11 cellular contexts compared by ENCODE assay signal in the genomic region with DNA sequence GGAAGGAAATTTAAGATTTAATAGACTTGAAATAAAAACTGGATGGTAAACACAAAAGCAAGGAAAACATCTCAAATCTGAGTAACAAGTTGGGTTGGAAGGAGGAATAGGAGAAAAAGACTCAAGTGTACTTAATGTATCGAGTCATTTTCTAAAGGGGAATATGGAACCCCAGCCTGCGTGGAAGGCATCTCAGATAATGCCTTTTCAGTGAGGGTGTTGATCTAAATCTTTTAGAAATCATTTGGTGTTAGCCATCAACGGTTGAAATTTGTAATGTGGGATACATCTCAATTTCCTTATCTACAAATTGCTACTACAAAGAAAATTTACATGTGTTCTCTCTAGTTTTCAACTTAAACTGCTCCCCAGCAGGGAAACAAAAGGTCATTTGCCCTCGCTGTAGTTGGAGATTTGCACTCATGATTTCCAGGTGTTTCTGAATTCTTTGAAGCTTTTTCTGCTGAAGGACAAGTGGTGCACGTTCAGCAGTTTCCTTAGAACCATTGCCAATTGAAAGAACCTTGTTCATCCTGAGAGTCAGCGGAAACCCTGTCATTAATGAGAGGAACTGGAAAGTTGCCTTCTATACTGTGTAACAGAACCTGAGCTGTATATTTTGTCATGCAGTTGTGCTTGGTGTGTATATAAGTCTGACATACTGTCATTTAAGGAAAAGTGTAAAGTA. TPM values are rescaled to one million over a fixed set of nuclear protein-coding genes. Genes with fewer than 3 reads are reported as not detected.
DNase-seq lines count a peak whose midpoint lies in the region; ATAC-seq and TF ChIP-seq lines count a peak whose summit lies in the region.
"Had no signal": no experiment of that assay in that cellular context is flagged by ENCODE, and none has a peak within 500 bp of the region (broad histone marks: within the 10 kb centered on the region; RNA-seq: fewer than 3 reads in every experiment).

No MANE protein-coding gene starts in this region.

- peak overlapping the region in 1 of 3 donors; percentile 99 for H3K27ac ChIP-seq in thyroid gland

- H3K27me3 Mint-ChIP-seq in activated T-cell treated with anti-CD3 and anti-CD28 coated beads, Interleukin-2, amount 50 U/mL, for 4 hours (ENCODE audit: low read depth) = no peaks in the 10 kb centered on the region
- no peaks in the 10 kb centered on the region for H3K27me3 Mint-ChIP-seq in stimulated activated memory B cell treated with anti-CD40 and anti-IgM and Interleukin-4, amounts not matched to agents 10 μg/mL and 1 μg/mL and 100 μg/mL, for 72 hours

- TF ChIP-seq CTCF in WI38 (IDR thresholded peaks at IDR 0.05; ENCODE audit: low read depth, low read length) (no peak), fibroblast of the aortic adventitia (IDR thresholded peaks at IDR 0.05; ENCODE audit: insufficient read depth, low read length) (no peak), thyroid gland (IDR thresholded peaks at IDR 0.05) (no peak)

- no peak for DNase-seq in activated T-cell treated with anti-CD3 and anti-CD28 coated beads, Interleukin-2, amount 50 U/mL, for 4 hours
- no peak for DNase-seq in activated T-cell treated with anti-CD3 and anti-CD28 coated beads, Interleukin-2, amount 50 U/mL, for 48 hours
- DNase-seq in fibroblast of the aortic adventitia (ENCODE audit: low read depth) (no peak), SKM-1 (lab: John Stamatoyannopoulos, UW; ENCODE audit: unreplicated experiment) (no peak), thyroid gland (no peak)
- DNase-seq: COR-L47 had no signal

- H3K9me3 Mint-ChIP-seq in activated T-cell treated with anti-CD3 and anti-CD28 coated beads, Interleukin-2, amount 50 U/mL, for 4 hours = no peaks in the 10 kb centered on the region
- no peaks in the 10 kb centered on the region for H3K9me3 Mint-ChIP-seq in stimulated activated memory B cell treated with anti-CD40 and anti-IgM and Interleukin-4, amounts not matched to agents 10 μg/mL and 1 μg/mL and 100 μg/mL, for 72 hours

- H3K36me3 Mint-ChIP-seq in activated T-cell treated with anti-CD3 and anti-CD28 coated beads, Interleukin-2, amount 50 U/mL, for 4 hours (ENCODE audit: insufficient read depth) = peaks cover 42% of the 10 kb centered on the region
- peaks cover 52% of the 10 kb centered on the region for H3K36me3 Mint-ChIP-seq in stimulated activated memory B cell treated with anti-CD40 and anti-IgM and Interleukin-4, amounts not matched to agents 10 μg/mL and 1 μg/mL and 100 μg/mL, for 72 hours

- peaks cover 36% of the 10 kb centered on the region for H3K4me1 Mint-ChIP-seq in activated T-cell treated with anti-CD3 and anti-CD28 coated beads, Interleukin-2, amount 50 U/mL, for 4 hours (ENCODE audit: low read depth)
- peaks cover 32% of the 10 kb centered on the region for H3K4me1 Mint-ChIP-seq in stimulated activated memory B cell treated with anti-CD40 and anti-IgM and Interleukin-4, amounts not matched to agents 10 μg/mL and 1 μg/mL and 100 μg/mL, for 72 hours

- H3K4me3 ChIP-seq in WI38 (ENCODE audit: low read depth, low read length) (peak overlapping the region; percentile 90), fibroblast of the aortic adventitia (ENCODE audit: low read depth, low read length) (peak overlapping the region; percentile 76), thyroid gland (replicated peaks in 1 of 3) (no peak overlapping the region)

- H3K27ac Mint-ChIP-seq in stimulated activated memory B cell treated with anti-CD40 and anti-IgM and Interleukin-4, amounts not matched to agents 10 μg/mL and 1 μg/mL and 100 μg/mL, for 72 hours = peak overlapping the region; percentile 97

- intact Hi-C loops in thyroid gland (cut with DNase I) = no loop called here

- peaks cover 41 to 48% of the 10 kb centered on the region in 2 donors for H3K36me3 ChIP-seq in thyroid gland

- H3K4me1 ChIP-seq in thyroid gland = peaks cover 13 to 21% of the 10 kb centered on the region in 2 donors

- ATAC-seq in activated T-cell treated with anti-CD3 and anti-CD28 coated beads, Interleukin-2, amount 50 U/mL, for 4 hours = no peak
- no peak for ATAC-seq in stimulated activated memory B cell treated with anti-CD40 and anti-IgM and Interleukin-4, amounts not matched to agents 10 μg/mL and 1 μg/mL and 100 μg/mL, for 72 hours
- ATAC-seq in HG03108 (IDR thresholded peaks at IDR 0.05; ENCODE audit: unreplicated experiment) = no peak

- no peak for TF ChIP-seq POLR2A in thyroid gland (IDR thresholded peaks at IDR 0.05)

- H3K27me3 ChIP-seq in thyroid gland = no peaks in the 10 kb centered on the region

- H3K9me3 ChIP-seq in thyroid gland = no peaks in the 10 kb centered on the region

- WGBS in thyroid gland, 2 donors = 27% methylated on average over 6 of the region's 6 CpGs

- H3K4me3 Mint-ChIP-seq in activated T-cell treated with anti-CD3 and anti-CD28 coated beads, Interleukin-2, amount 50 U/mL, for 4 hours = peak overlapping the region; percentile 92
- H3K4me3 Mint-ChIP-seq in stimulated activated memory B cell treated with anti-CD40 and anti-IgM and Interleukin-4, amounts not matched to agents 10 μg/mL and 1 μg/mL and 100 μg/mL, for 72 hours = peak overlapping the region; percentile 94

RNA-seq across cellular contexts. Expression of gene PCBP2, which starts 2.2 kb away (rescaled TPM):
- total RNA-seq in activated T-cell treated with anti-CD3 and anti-CD28 coated beads, Interleukin-2, amount 50 U/mL, for 4 hours = 1,000 to 10,000 TPM; 1,031 to 1,084 (median 1,084) TPM
- 165 and 233 TPM in 2 replicates for total RNA-seq in fibroblast of the aortic adventitia (ENCODE audit: low replicate concordance)
- total RNA-seq in thyroid gland = 100 to 1,000 TPM; 493 to 555 (median 514) TPM

RNA-seq across cellular contexts. Expression of gene PRR13, which starts 12.6 kb away (rescaled TPM):
- 100 to 1,000 TPM; 269 to 284 (median 284) TPM for total RNA-seq in activated T-cell treated with anti-CD3 and anti-CD28 coated beads, Interleukin-2, amount 50 U/mL, for 4 hours
- total RNA-seq in fibroblast of the aortic adventitia (ENCODE audit: low replicate concordance) (59.5 and 60.0 TPM in 2 replicates), thyroid gland (10 to 100 TPM; 51.6 to 83.6 (median 68.9) TPM)

RNA-seq across cellular contexts. Expression of gene AMHR2, which starts 30.4 kb away (rescaled TPM):
- total RNA-seq in activated T-cell treated with anti-CD3 and anti-CD28 coated beads, Interleukin-2, amount 50 U/mL, for 4 hours = not detected
- total RNA-seq in fibroblast of the aortic adventitia (ENCODE audit: low replicate concordance) (not detected in 2 replicates), thyroid gland (under 1 TPM in 1 of 4 donors, not detected in 3; 0.40 TPM)
- total RNA-seq: frontal cortex, HT1080 had no signal

RNA-seq across cellular contexts. Expression of gene MAP3K12, which starts 45.2 kb away (rescaled TPM):
- total RNA-seq in activated T-cell treated with anti-CD3 and anti-CD28 coated beads, Interleukin-2, amount 50 U/mL, for 4 hours = 1 to 10 TPM; 6.5 to 8.4 (median 7.7) TPM
- 32.1 and 118 TPM in 2 replicates for total RNA-seq in fibroblast of the aortic adventitia (ENCODE audit: low replicate concordance)
- 10 to 100 TPM in 2 of 4 donors, 1 to 10 TPM in 2; 5.2 to 12.9 (median 10.6) TPM for total RNA-seq in thyroid gland

RNA-seq across cellular contexts. Expression of gene TARBP2, which starts 47.0 kb away (rescaled TPM):
- total RNA-seq in activated T-cell treated with anti-CD3 and anti-CD28 coated beads, Interleukin-2, amount 50 U/mL, for 4 hours = 10 to 100 TPM; 62.6 to 71.4 (median 64.3) TPM
- total RNA-seq in fibroblast of the aortic adventitia (ENCODE audit: low replicate concordance) (32.4 and 43.9 TPM in 2 replicates), thyroid gland (10 to 100 TPM; 31.2 to 44.8 (median 34.7) TPM)

Comparison
In these comparisons a context has a peak if more than half of its experiments do, and no peak if none do; other contexts are left out.
1. H3K4me3 ChIP-seq: peak in WI38 (single experiment) and fibroblast of the aortic adventitia (single experiment); none in thyroid gland (0 of 3).